ENCODE assay signal across 1 cellular context in genomic region chr17:42561908-42562844, GRCh38.
TF ChIP-seq lines count a peak whose summit lies in the region.

Gene COASY (plus strand): TSS chr17:42562148. CDS start chr17:42562623, 475 bp downstream.

TF ChIP-seq in HepG2, 621 proteins besides CTCF, POLR2A, EP300 and RAD21 (continued from another document and continues in another):
- TF ChIP-seq GLI4 (CRISPR knock-in tag; IDR thresholded peaks at IDR 0.05; ENCODE audit: borderline replicate concordance) (peak; percentile 95; the same call in 1 of the 2 replicates), GABPB1 (CRISPR knock-in tag; IDR thresholded peaks at IDR 0.05) (peak; percentile 98), FOSL2 (CRISPR knock-in tag; IDR thresholded peaks at IDR 0.05) (peak; percentile 65), MIER2 (CRISPR knock-in tag; IDR thresholded peaks at IDR 0.05) (0 out of 2 replicates have a peak, but pooled peaks have one; percentile 75), ZNF496 (CRISPR knock-in tag; IDR thresholded peaks at IDR 0.05; ENCODE audit: insufficient replicate concordance) (no peak), HINFP (CRISPR knock-in tag; IDR thresholded peaks at IDR 0.05; ENCODE audit: low read depth) (no peak), ZNF225 (CRISPR knock-in tag; IDR thresholded peaks at IDR 0.05) (no peak; the same call in 1 of the 2 replicates), HCFC1 (IDR thresholded peaks at IDR 0.05; ENCODE audit: low read depth, low read length) (peak; percentile 74), RFXAP (CRISPR knock-in tag; IDR thresholded peaks at IDR 0.05; ENCODE audit: borderline replicate concordance) (peak; percentile 85; the same call in 1 of the 2 replicates), RAD51 (IDR thresholded peaks at IDR 0.05; ENCODE audit: borderline replicate concordance) (no peak), BHLHE40 (IDR thresholded peaks at IDR 0.05; ENCODE audit: low read length) (peak; percentile 45), BATF2 (CRISPR knock-in tag; IDR thresholded peaks at IDR 0.05) (peak; percentile 58; the same call in 1 of the 2 replicates), KLF9 (CRISPR knock-in tag; IDR thresholded peaks at IDR 0.05; ENCODE audit: low read depth) (no peak), ZBTB4 (CRISPR knock-in tag; IDR thresholded peaks at IDR 0.05; ENCODE audit: borderline replicate concordance) (no peak), ZNF543 (CRISPR knock-in tag; IDR thresholded peaks at IDR 0.05) (peak; percentile 60; the same call in 1 of the 2 replicates), ATM (IDR thresholded peaks at IDR 0.05; ENCODE audit: borderline replicate concordance) (no peak), ZFP36 (IDR thresholded peaks at IDR 0.05; ENCODE audit: borderline replicate concordance, low read depth, low read length, partially characterized antibody) (no peak), ZNF569 (CRISPR knock-in tag; IDR thresholded peaks at IDR 0.05; ENCODE audit: borderline replicate concordance) (no peak), ZSCAN9 (CRISPR knock-in tag; IDR thresholded peaks at IDR 0.05; ENCODE audit: borderline replicate concordance) (peak; percentile 60), ZNF724P (CRISPR knock-in tag; IDR thresholded peaks at IDR 0.05; ENCODE audit: borderline replicate concordance) (peak; percentile 89; the same call in 1 of the 2 replicates), DZIP1 (CRISPR knock-in tag; IDR thresholded peaks at IDR 0.05) (no peak), ZNF564 (CRISPR knock-in tag; IDR thresholded peaks at IDR 0.05) (peak; percentile 77), REL (CRISPR knock-in tag; conservative IDR thresholded peaks at IDR 0.05) (0 out of 2 replicates have a peak, but pooled peaks have one; percentile 75), ZNF253 (CRISPR knock-in tag; IDR thresholded peaks at IDR 0.05; ENCODE audit: borderline replicate concordance) (peak; percentile 76; the same call in 1 of the 2 replicates), ZBTB7A (CRISPR knock-in tag; IDR thresholded peaks at IDR 0.05) (no peak; the same call in 1 of the 2 replicates), SYNCRIP (IDR thresholded peaks at IDR 0.05; ENCODE audit: insufficient read depth, low read depth, low read length) (no peak), TBX3 (IDR thresholded peaks at IDR 0.05; ENCODE audit: borderline replicate concordance) (0 out of 2 replicates have a peak, but pooled peaks have one; percentile 10), CBX5 (CRISPR knock-in tag; IDR thresholded peaks at IDR 0.05; ENCODE audit: borderline replicate concordance) (peak; percentile 51), TBX2 (CRISPR knock-in tag; IDR thresholded peaks at IDR 0.05; ENCODE audit: borderline replicate concordance) (peak; percentile 82), KDM1A (CRISPR knock-in tag; IDR thresholded peaks at IDR 0.05) (no peak), NFIB (CRISPR knock-in tag; IDR thresholded peaks at IDR 0.05; ENCODE audit: borderline replicate concordance) (no peak), NKX3-1 (CRISPR knock-in tag; IDR thresholded peaks at IDR 0.05) (no peak; the same call in 1 of the 2 replicates), AGO2 (optimal IDR thresholded peaks at IDR 0.05; ENCODE audit: low read depth, low read length) (peak; percentile 97), ZNF24 (IDR thresholded peaks at IDR 0.05) (0 out of 2 replicates have a peak, but pooled peaks have one; percentile 10), PRDM4 (CRISPR knock-in tag; IDR thresholded peaks at IDR 0.05; ENCODE audit: borderline replicate concordance) (peak; percentile 90; the same call in 1 of the 2 replicates), FOXM1 (CRISPR knock-in tag; IDR thresholded peaks at IDR 0.05) (no peak), ZNF235 (CRISPR knock-in tag; IDR thresholded peaks at IDR 0.05; ENCODE audit: borderline replicate concordance) (no peak), GFI1 (CRISPR knock-in tag; IDR thresholded peaks at IDR 0.05; ENCODE audit: borderline replicate concordance) (no peak; the same call in 1 of the 2 replicates), FOXA1 (IDR thresholded peaks at IDR 0.05) (no peak), FOXA1 (CRISPR knock-in tag; IDR thresholded peaks at IDR 0.05) (0 out of 2 replicates have a peak, but pooled peaks have one; percentile 9), NFYC (CRISPR knock-in tag; IDR thresholded peaks at IDR 0.05) (no peak; the same call in 1 of the 2 replicates), ZHX1 (CRISPR knock-in tag; IDR thresholded peaks at IDR 0.05; ENCODE audit: low read depth) (0 out of 2 replicates have a peak, but pooled peaks have one; percentile 55), ZSCAN12 (CRISPR knock-in tag; IDR thresholded peaks at IDR 0.05) (peak; percentile 64; the same call in 1 of the 2 replicates), ZNF781 (CRISPR knock-in tag; IDR thresholded peaks at IDR 0.05; ENCODE audit: borderline replicate concordance, not compliant biosample characterization) (peak; percentile 67), ZNF746 (CRISPR knock-in tag; IDR thresholded peaks at IDR 0.05) (peak; percentile 75), RCOR2 (CRISPR knock-in tag; IDR thresholded peaks at IDR 0.05) (peak; percentile 77), ZNF121 (CRISPR knock-in tag; IDR thresholded peaks at IDR 0.05) (no peak), HNF4G (IDR thresholded peaks at IDR 0.05; ENCODE audit: borderline replicate concordance, low read depth, low read length) (peak; percentile 37), HNF4G (CRISPR knock-in tag; IDR thresholded peaks at IDR 0.05; ENCODE audit: borderline replicate concordance, low read depth) (no peak; the same call in 1 of the 2 replicates), NR2F6 (IDR thresholded peaks at IDR 0.05) (peak; percentile 41; the same call in 1 of the 2 replicates), NR2F6 (CRISPR knock-in tag; IDR thresholded peaks at IDR 0.05) (peak; percentile 73; the same call in 1 of the 2 replicates), SALL2 (CRISPR knock-in tag; IDR thresholded peaks at IDR 0.05) (peak; percentile 20; the same call in 1 of the 2 replicates), SIN3B (IDR thresholded peaks at IDR 0.05; ENCODE audit: low read length) (peak; percentile 83), KLF15 (CRISPR knock-in tag; IDR thresholded peaks at IDR 0.05; ENCODE audit: borderline replicate concordance) (no peak), MAFG (CRISPR knock-in tag; IDR thresholded peaks at IDR 0.05) (no peak), CHD4 (IDR thresholded peaks at IDR 0.05; ENCODE audit: borderline replicate concordance, low read length) (peak; percentile 3; the same call in 1 of the 2 replicates), SP4 (CRISPR knock-in tag; IDR thresholded peaks at IDR 0.05) (no peak; the same call in none of the 2 replicates), PREB (CRISPR knock-in tag; IDR thresholded peaks at IDR 0.05) (peak; percentile 41; the same call in 1 of the 2 replicates), MTF2 (CRISPR knock-in tag; IDR thresholded peaks at IDR 0.05; ENCODE audit: borderline replicate concordance) (peak; percentile 87; the same call in 1 of the 2 replicates), ZNF562 (CRISPR knock-in tag; IDR thresholded peaks at IDR 0.05; ENCODE audit: borderline replicate concordance) (no peak), ZNF224 (CRISPR knock-in tag; IDR thresholded peaks at IDR 0.05) (peak; percentile 94)
